2 cellular contexts compared by ENCODE assay signal in the genomic region with DNA sequence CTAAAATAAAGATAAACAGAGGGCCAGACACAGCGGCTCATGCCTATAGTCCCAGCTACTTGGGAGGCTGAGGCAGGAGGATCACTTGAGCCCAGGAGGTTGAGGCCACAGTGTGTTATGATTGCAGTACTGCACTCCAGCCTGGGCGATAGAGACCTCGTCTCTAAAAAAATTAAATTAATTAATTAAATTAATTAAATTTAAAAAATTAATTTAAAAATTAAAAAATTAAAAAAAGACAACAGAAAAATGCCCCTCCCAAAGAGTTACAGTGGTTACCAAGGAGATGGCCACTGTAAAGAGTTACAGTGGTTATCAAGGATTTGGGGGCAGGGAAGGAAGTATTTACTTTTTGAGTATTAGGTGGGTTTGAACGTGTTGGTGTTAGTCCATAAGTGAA.
TF ChIP-seq lines count a peak whose summit lies in the region.

No MANE protein-coding gene starts in this region.

TF ChIP-seq in HepG2, 621 proteins besides CTCF, POLR2A, EP300 and RAD21:
- TF ChIP-seq ZBTB34 (CRISPR knock-in tag; IDR thresholded peaks at IDR 0.05) (no peak), RARA (CRISPR knock-in tag; IDR thresholded peaks at IDR 0.05) (no peak), MEIS1 (CRISPR knock-in tag; IDR thresholded peaks at IDR 0.05; ENCODE audit: borderline replicate concordance) (no peak), HMGA1 (CRISPR knock-in tag; conservative IDR thresholded peaks at IDR 0.05) (no peak), ARNTL (CRISPR knock-in tag; IDR thresholded peaks at IDR 0.05) (no peak), THRA (CRISPR knock-in tag; IDR thresholded peaks at IDR 0.05; ENCODE audit: borderline replicate concordance) (no peak), SOX13 (IDR thresholded peaks at IDR 0.05) (no peak), SOX13 (CRISPR knock-in tag; conservative IDR thresholded peaks at IDR 0.05 in 1 of 2, IDR thresholded peaks at IDR 0.05 in 1 of 2) (no peak)
- TF ChIP-seq, protein P1, sequence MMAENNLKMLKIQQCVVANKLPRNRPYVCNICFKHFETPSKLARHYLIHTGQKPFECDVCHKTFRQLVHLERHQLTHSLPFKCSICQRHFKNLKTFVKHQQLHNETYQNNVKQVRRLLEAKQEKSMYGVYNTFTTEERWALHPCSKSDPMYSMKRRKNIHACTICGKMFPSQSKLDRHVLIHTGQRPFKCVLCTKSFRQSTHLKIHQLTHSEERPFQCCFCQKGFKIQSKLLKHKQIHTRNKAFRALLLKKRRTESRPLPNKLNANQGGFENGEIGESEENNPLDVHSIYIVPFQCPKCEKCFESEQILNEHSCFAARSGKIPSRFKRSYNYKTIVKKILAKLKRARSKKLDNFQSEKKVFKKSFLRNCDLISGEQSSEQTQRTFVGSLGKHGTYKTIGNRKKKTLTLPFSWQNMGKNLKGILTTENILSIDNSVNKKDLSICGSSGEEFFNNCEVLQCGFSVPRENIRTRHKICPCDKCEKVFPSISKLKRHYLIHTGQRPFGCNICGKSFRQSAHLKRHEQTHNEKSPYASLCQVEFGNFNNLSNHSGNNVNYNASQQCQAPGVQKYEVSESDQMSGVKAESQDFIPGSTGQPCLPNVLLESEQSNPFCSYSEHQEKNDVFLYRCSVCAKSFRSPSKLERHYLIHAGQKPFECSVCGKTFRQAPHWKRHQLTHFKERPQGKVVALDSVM (CRISPR knock-in tag; IDR thresholded peaks at IDR 0.05): 0 out of 2 replicates have a peak, but pooled peaks have one; percentile 18

TF ChIP-seq in WTC11, 78 proteins besides CTCF, POLR2A, EP300 and RAD21:
- peak; percentile 92 for TF ChIP-seq HMGA2 (CRISPR knock-in tag; IDR thresholded peaks at IDR 0.05)
- TF ChIP-seq, protein P2, sequence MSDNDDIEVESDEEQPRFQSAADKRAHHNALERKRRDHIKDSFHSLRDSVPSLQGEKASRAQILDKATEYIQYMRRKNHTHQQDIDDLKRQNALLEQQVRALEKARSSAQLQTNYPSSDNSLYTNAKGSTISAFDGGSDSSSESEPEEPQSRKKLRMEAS (CRISPR knock-in tag; IDR thresholded peaks at IDR 0.05): no peak
